In genomic region chr1:182262425-182262824, GRCh38 we compare ENCODE assay signal across 1 cellular context.
TF ChIP-seq lines count a peak whose summit lies in the region.

No MANE protein-coding gene starts in this region.

TF ChIP-seq in K562, 482 proteins besides CTCF, POLR2A, EP300 and RAD21 (continued from another document and continues in another):
- TF ChIP-seq, protein P1, sequence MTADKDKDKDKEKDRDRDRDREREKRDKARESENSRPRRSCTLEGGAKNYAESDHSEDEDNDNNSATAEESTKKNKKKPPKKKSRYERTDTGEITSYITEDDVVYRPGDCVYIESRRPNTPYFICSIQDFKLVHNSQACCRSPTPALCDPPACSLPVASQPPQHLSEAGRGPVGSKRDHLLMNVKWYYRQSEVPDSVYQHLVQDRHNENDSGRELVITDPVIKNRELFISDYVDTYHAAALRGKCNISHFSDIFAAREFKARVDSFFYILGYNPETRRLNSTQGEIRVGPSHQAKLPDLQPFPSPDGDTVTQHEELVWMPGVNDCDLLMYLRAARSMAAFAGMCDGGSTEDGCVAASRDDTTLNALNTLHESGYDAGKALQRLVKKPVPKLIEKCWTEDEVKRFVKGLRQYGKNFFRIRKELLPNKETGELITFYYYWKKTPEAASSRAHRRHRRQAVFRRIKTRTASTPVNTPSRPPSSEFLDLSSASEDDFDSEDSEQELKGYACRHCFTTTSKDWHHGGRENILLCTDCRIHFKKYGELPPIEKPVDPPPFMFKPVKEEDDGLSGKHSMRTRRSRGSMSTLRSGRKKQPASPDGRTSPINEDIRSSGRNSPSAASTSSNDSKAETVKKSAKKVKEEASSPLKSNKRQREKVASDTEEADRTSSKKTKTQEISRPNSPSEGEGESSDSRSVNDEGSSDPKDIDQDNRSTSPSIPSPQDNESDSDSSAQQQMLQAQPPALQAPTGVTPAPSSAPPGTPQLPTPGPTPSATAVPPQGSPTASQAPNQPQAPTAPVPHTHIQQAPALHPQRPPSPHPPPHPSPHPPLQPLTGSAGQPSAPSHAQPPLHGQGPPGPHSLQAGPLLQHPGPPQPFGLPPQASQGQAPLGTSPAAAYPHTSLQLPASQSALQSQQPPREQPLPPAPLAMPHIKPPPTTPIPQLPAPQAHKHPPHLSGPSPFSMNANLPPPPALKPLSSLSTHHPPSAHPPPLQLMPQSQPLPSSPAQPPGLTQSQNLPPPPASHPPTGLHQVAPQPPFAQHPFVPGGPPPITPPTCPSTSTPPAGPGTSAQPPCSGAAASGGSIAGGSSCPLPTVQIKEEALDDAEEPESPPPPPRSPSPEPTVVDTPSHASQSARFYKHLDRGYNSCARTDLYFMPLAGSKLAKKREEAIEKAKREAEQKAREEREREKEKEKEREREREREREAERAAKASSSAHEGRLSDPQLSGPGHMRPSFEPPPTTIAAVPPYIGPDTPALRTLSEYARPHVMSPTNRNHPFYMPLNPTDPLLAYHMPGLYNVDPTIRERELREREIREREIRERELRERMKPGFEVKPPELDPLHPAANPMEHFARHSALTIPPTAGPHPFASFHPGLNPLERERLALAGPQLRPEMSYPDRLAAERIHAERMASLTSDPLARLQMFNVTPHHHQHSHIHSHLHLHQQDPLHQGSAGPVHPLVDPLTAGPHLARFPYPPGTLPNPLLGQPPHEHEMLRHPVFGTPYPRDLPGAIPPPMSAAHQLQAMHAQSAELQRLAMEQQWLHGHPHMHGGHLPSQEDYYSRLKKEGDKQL (CRISPR knock-in tag; IDR thresholded peaks at IDR 0.05; ENCODE audit: borderline replicate concordance), result no peak
- no peak for TF ChIP-seq DACH1 (IDR thresholded peaks at IDR 0.05; ENCODE audit: partially characterized antibody)
- TF ChIP-seq TARDBP (IDR thresholded peaks at IDR 0.05), result no peak
- TF ChIP-seq HCFC1 (IDR thresholded peaks at IDR 0.05; ENCODE audit: low read depth, low read length), result no peak
- no peak for TF ChIP-seq SMC3 (conservative IDR thresholded peaks at IDR 0.05; ENCODE audit: insufficient read depth, low read depth, low read length)
- no peak for TF ChIP-seq HEY1 (CRISPR knock-in tag; IDR thresholded peaks at IDR 0.05; ENCODE audit: borderline replicate concordance)
- no peak for TF ChIP-seq C11orf30 (IDR thresholded peaks at IDR 0.05; ENCODE audit: low read depth)
- no peak for TF ChIP-seq CHD2 (IDR thresholded peaks at IDR 0.05; ENCODE audit: low read depth, low read length)
- TF ChIP-seq HNRNPLL (IDR thresholded peaks at IDR 0.05; ENCODE audit: low read depth, low read length, poor library complexity, severe bottlenecking), result no peak
- TF ChIP-seq GTF3C2 (IDR thresholded peaks at IDR 0.05; ENCODE audit: borderline replicate concordance, extremely low read depth, insufficient read length), result no peak
- TF ChIP-seq BRCA1 (IDR thresholded peaks at IDR 0.05), result no peak
- TF ChIP-seq BRCA1 (CRISPR knock-in tag; IDR thresholded peaks at IDR 0.05), result no peak
- TF ChIP-seq, protein P2, sequence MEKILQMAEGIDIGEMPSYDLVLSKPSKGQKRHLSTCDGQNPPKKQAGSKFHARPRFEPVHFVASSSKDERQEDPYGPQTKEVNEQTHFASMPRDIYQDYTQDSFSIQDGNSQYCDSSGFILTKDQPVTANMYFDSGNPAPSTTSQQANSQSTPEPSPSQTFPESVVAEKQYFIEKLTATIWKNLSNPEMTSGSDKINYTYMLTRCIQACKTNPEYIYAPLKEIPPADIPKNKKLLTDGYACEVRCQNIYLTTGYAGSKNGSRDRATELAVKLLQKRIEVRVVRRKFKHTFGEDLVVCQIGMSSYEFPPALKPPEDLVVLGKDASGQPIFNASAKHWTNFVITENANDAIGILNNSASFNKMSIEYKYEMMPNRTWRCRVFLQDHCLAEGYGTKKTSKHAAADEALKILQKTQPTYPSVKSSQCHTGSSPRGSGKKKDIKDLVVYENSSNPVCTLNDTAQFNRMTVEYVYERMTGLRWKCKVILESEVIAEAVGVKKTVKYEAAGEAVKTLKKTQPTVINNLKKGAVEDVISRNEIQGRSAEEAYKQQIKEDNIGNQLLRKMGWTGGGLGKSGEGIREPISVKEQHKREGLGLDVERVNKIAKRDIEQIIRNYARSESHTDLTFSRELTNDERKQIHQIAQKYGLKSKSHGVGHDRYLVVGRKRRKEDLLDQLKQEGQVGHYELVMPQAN (IDR thresholded peaks at IDR 0.05; ENCODE audit: borderline replicate concordance), result no peak
- TF ChIP-seq CEBPZ (IDR thresholded peaks at IDR 0.05; ENCODE audit: borderline replicate concordance, low read depth, low read length), result no peak
- TF ChIP-seq ZEB2 (IDR thresholded peaks at IDR 0.05), result peak; percentile 90
- peak; percentile 76 for TF ChIP-seq SMARCA4 (IDR thresholded peaks at IDR 0.05)
- no peak for TF ChIP-seq NFIX (CRISPR knock-in tag; IDR thresholded peaks at IDR 0.05; ENCODE audit: low read depth)
- TF ChIP-seq RBM34 (IDR thresholded peaks at IDR 0.05; ENCODE audit: borderline replicate concordance, insufficient read depth, low read length), result no peak
- TF ChIP-seq ZBTB11 (CRISPR knock-in tag; IDR thresholded peaks at IDR 0.05), result peak in 1 of 3 experiments; percentile 38; a peak in 1 of 6 replicates
- TF ChIP-seq ARID1B (IDR thresholded peaks at IDR 0.05), result peak; percentile 82
- TF ChIP-seq NR2C2 (CRISPR knock-in tag; IDR thresholded peaks at IDR 0.05), result no peak
- TF ChIP-seq NR2C2 (tag; IDR thresholded peaks at IDR 0.05), result peak; percentile 63; the same call in 1 of the 2 replicates
- no peak for TF ChIP-seq FOXK1 (CRISPR knock-in tag; IDR thresholded peaks at IDR 0.05; ENCODE audit: borderline replicate concordance)
- peak; percentile 64; the same call in 1 of the 2 replicates for TF ChIP-seq CTBP1 (IDR thresholded peaks at IDR 0.05; ENCODE audit: borderline replicate concordance)
- TF ChIP-seq, protein P3, sequence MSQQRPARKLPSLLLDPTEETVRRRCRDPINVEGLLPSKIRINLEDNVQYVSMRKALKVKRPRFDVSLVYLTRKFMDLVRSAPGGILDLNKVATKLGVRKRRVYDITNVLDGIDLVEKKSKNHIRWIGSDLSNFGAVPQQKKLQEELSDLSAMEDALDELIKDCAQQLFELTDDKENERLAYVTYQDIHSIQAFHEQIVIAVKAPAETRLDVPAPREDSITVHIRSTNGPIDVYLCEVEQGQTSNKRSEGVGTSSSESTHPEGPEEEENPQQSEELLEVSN (IDR thresholded peaks at IDR 0.05; ENCODE audit: borderline replicate concordance in 1 of 2, extremely low read depth in 1 of 2, insufficient read depth in 1 of 2, insufficient read length in 1 of 2, low read depth in 1 of 2, low read length in 1 of 2, poor library complexity in 1 of 2, severe bottlenecking in 1 of 2), result no peak
- TF ChIP-seq, protein P4, sequence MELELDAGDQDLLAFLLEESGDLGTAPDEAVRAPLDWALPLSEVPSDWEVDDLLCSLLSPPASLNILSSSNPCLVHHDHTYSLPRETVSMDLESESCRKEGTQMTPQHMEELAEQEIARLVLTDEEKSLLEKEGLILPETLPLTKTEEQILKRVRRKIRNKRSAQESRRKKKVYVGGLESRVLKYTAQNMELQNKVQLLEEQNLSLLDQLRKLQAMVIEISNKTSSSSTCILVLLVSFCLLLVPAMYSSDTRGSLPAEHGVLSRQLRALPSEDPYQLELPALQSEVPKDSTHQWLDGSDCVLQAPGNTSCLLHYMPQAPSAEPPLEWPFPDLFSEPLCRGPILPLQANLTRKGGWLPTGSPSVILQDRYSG (tag; conservative IDR thresholded peaks at IDR 0.05; ENCODE audit: low read depth), result no peak
- TF ChIP-seq PURB (CRISPR knock-in tag; IDR thresholded peaks at IDR 0.05; ENCODE audit: low read depth), result no peak
- no peak for TF ChIP-seq XRCC4 (IDR thresholded peaks at IDR 0.05; ENCODE audit: extremely low read depth, insufficient read depth, insufficient read length)
- no peak for TF ChIP-seq PREB (CRISPR knock-in tag; IDR thresholded peaks at IDR 0.05)
- TF ChIP-seq, protein P5, sequence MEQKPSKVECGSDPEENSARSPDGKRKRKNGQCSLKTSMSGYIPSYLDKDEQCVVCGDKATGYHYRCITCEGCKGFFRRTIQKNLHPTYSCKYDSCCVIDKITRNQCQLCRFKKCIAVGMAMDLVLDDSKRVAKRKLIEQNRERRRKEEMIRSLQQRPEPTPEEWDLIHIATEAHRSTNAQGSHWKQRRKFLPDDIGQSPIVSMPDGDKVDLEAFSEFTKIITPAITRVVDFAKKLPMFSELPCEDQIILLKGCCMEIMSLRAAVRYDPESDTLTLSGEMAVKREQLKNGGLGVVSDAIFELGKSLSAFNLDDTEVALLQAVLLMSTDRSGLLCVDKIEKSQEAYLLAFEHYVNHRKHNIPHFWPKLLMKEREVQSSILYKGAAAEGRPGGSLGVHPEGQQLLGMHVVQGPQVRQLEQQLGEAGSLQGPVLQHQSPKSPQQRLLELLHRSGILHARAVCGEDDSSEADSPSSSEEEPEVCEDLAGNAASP (IDR thresholded peaks at IDR 0.05), result no peak
- TF ChIP-seq ZNF184 (CRISPR knock-in tag; IDR thresholded peaks at IDR 0.05), result no peak
- no peak for TF ChIP-seq KLF6 (CRISPR knock-in tag; IDR thresholded peaks at IDR 0.05; ENCODE audit: borderline replicate concordance)
- no peak for TF ChIP-seq LEF1 (IDR thresholded peaks at IDR 0.05)
